10 cellular contexts compared by ENCODE assay signal in genomic region chrX:101385795-101386541, GRCh38. TPM values are rescaled to one million over a fixed set of nuclear protein-coding genes. Genes with fewer than 3 reads are reported as not detected.
A peak's percentile ranks its signal among the peaks of the same experiment; 100 is the strongest.
DNase-seq lines count a peak whose midpoint lies in the region; ATAC-seq, FAIRE-seq and TF ChIP-seq lines count a peak whose summit lies in the region.
"Had no signal": no experiment of that assay in that cellular context is flagged by ENCODE, and none has a peak within 500 bp of the region (broad histone marks: within the 10 kb centered on the region; RNA-seq: fewer than 3 reads in every experiment).

Gene BTK, minus strand, starts transcription at chrX:101386191. Its CDS starts 10,907 bp downstream, at chrX:101375284.

- no peak for TF ChIP-seq POLR2A in suprapubic skin (IDR thresholded peaks at IDR 0.05)
- TF ChIP-seq POLR2A in H54 (IDR thresholded peaks at IDR 0.05; ENCODE audit: low read depth, low read length) = no peak

- H3K9me3 Mint-ChIP-seq in activated T-cell treated with anti-CD3 and anti-CD28 coated beads, Interleukin-2, amount 50 U/mL, for 4 hours = no peaks in the 10 kb centered on the region

- H3K36me3 ChIP-seq in suprapubic skin = no peaks in the 10 kb centered on the region

- H3K4me1 Mint-ChIP-seq in activated T-cell treated with anti-CD3 and anti-CD28 coated beads, Interleukin-2, amount 50 U/mL, for 4 hours (ENCODE audit: low read depth) = peaks cover 5% of the 10 kb centered on the region

- no peak for TF ChIP-seq CTCF in suprapubic skin (IDR thresholded peaks at IDR 0.05)

- no peaks in the 10 kb centered on the region for H3K9me3 ChIP-seq in suprapubic skin

- 75% methylated on average over 9 of the region's 9 CpGs for WGBS in suprapubic skin

- peak within 1 kb of the TSS; percentile 66 for H3K4me3 Mint-ChIP-seq in activated T-cell treated with anti-CD3 and anti-CD28 coated beads, Interleukin-2, amount 50 U/mL, for 4 hours

- FAIRE-seq in H54 (lab: Jason Lieb, UNC) = no peak

- DNase-seq in activated T-cell treated with anti-CD3 and anti-CD28 coated beads, Interleukin-2, amount 50 U/mL, for 4 hours = no peak
- DNase-seq in activated T-cell treated with anti-CD3 and anti-CD28 coated beads, Interleukin-2, amount 50 U/mL, for 48 hours = no peak
- DNase-seq in SIG-M5 treated with dmso at 0.1 percent for 504 hours (lab: John Stamatoyannopoulos, UW; ENCODE audit: unreplicated experiment) = peak; percentile 94
- no peak for DNase-seq in suprapubic skin (ENCODE audit: low spot score in 2 of 2)
- DNase-seq in activated effector memory CD4-positive, alpha-beta T cell treated with Interleukin-2 at 50 U/mL for 16 hours = no peak
- no peak for DNase-seq in kidney tubule cell (ENCODE audit: low spot score)
- DNase-seq in H54 (ENCODE audit: insufficient read length, low spot score) = no peak
- DNase-seq: NCI-H146 had no signal

- no peaks in the 10 kb centered on the region for H3K27me3 Mint-ChIP-seq in activated T-cell treated with anti-CD3 and anti-CD28 coated beads, Interleukin-2, amount 50 U/mL, for 4 hours (ENCODE audit: low read depth)

- no peak for TF ChIP-seq EP300 in suprapubic skin (IDR thresholded peaks at IDR 0.05)

- no peaks in the 10 kb centered on the region for H3K4me1 ChIP-seq in suprapubic skin

- peak within 1 kb of the TSS; percentile 14 for H3K4me3 ChIP-seq in suprapubic skin

- H3K36me3 Mint-ChIP-seq in activated T-cell treated with anti-CD3 and anti-CD28 coated beads, Interleukin-2, amount 50 U/mL, for 4 hours (ENCODE audit: insufficient read depth) = peaks cover 1% of the 10 kb centered on the region

- H3K27ac ChIP-seq in suprapubic skin = no peak within 1 kb of the TSS
- H3K27ac ChIP-seq: 22Rv1 had no signal

- no peaks in the 10 kb centered on the region for H3K27me3 ChIP-seq in suprapubic skin

- ATAC-seq in activated T-cell treated with anti-CD3 and anti-CD28 coated beads, Interleukin-2, amount 50 U/mL, for 4 hours = no peak
- ATAC-seq in HG03039 (IDR thresholded peaks at IDR 0.05; ENCODE audit: unreplicated experiment) = peak; percentile 60

RNA-seq across cellular contexts. Expression of gene BTK, which starts in this region (rescaled TPM):
- total RNA-seq in activated T-cell treated with anti-CD3 and anti-CD28 coated beads, Interleukin-2, amount 50 U/mL, for 4 hours = 1 to 10 TPM in 2 of 3 donors, under 1 TPM in 1; 0.61 to 3.4 (median 2.3) TPM
- total RNA-seq in suprapubic skin = 1 to 10 TPM; 1.4 to 6.8 (median 1.9) TPM
